ENCODE assay signal across 1 cellular context in genomic region chr21:37337831-37338230, GRCh38.
TF ChIP-seq lines count a peak whose summit lies in the region.

No MANE protein-coding gene starts in this region.

TF ChIP-seq in IMR-90, 13 proteins besides CTCF, POLR2A, EP300 and RAD21:
- no peak for TF ChIP-seq USF2 (IDR thresholded peaks at IDR 0.05; ENCODE audit: low read depth, low read length)
- TF ChIP-seq CEBPB (IDR thresholded peaks at IDR 0.05; ENCODE audit: low read depth, low read length) = no peak
- no peak for TF ChIP-seq RCOR1 (IDR thresholded peaks at IDR 0.05; ENCODE audit: insufficient replicate concordance, low read length)
- TF ChIP-seq ELK1 (IDR thresholded peaks at IDR 0.05; ENCODE audit: borderline replicate concordance, low read depth, low read length) = no peak
- no peak for TF ChIP-seq RFX5 (IDR thresholded peaks at IDR 0.05; ENCODE audit: low read depth, low read length)
- TF ChIP-seq MXI1 (IDR thresholded peaks at IDR 0.05; ENCODE audit: borderline replicate concordance, low read depth, low read length) = no peak
- TF ChIP-seq CHD1 (IDR thresholded peaks at IDR 0.05; ENCODE audit: low read depth, low read length) = no peak
- no peak for TF ChIP-seq FOS (IDR thresholded peaks at IDR 0.05; ENCODE audit: low read depth, low read length)
- no peak for TF ChIP-seq BHLHE40 (IDR thresholded peaks at IDR 0.05; ENCODE audit: low read depth, low read length)
- TF ChIP-seq MAFK (IDR thresholded peaks at IDR 0.05; ENCODE audit: low read depth, low read length) = no peak
- no peak for TF ChIP-seq NFE2L2 (IDR thresholded peaks at IDR 0.05; ENCODE audit: low read depth, low read length)
- no peak for TF ChIP-seq SMC3 (IDR thresholded peaks at IDR 0.05; ENCODE audit: low read depth, low read length)
- TF ChIP-seq MAZ (IDR thresholded peaks at IDR 0.05; ENCODE audit: borderline replicate concordance, low read depth, low read length) = no peak
TF ChIP-seq in IMR-90: peak in this region for 0.
